In genomic region chr20:38557174-38557573, GRCh38 we compare ENCODE assay signal across 2 cellular contexts.
TF ChIP-seq lines count a peak whose summit lies in the region.

No MANE protein-coding gene starts in this region.

TF ChIP-seq in HepG2, 621 proteins besides CTCF, POLR2A, EP300 and RAD21:
- TF ChIP-seq ZNF33A (CRISPR knock-in tag; IDR thresholded peaks at IDR 0.05; ENCODE audit: borderline replicate concordance) (no peak), TCF7L2 (IDR thresholded peaks at IDR 0.05; ENCODE audit: low read depth, low read length) (peak; percentile 28; the same call in 1 of the 2 replicates), HNRNPK (IDR thresholded peaks at IDR 0.05; ENCODE audit: low read depth, low read length, poor library complexity, severe bottlenecking) (peak; percentile 31)

TF ChIP-seq in SK-N-SH treated with all-trans-retinoic acid at 6 μM for 48 hours, 23 proteins besides CTCF, POLR2A, EP300 and RAD21:
- TF ChIP-seq CSDC2 (CRISPR knock-in tag; IDR thresholded peaks at IDR 0.05) = no peak
- TF ChIP-seq ZNF565 (CRISPR knock-in tag; conservative IDR thresholded peaks at IDR 0.05; ENCODE audit: low read depth) = no peak
- no peak for TF ChIP-seq GLIS3 (CRISPR knock-in tag; IDR thresholded peaks at IDR 0.05)
